8 cellular contexts compared by ENCODE assay signal in the genomic region with DNA sequence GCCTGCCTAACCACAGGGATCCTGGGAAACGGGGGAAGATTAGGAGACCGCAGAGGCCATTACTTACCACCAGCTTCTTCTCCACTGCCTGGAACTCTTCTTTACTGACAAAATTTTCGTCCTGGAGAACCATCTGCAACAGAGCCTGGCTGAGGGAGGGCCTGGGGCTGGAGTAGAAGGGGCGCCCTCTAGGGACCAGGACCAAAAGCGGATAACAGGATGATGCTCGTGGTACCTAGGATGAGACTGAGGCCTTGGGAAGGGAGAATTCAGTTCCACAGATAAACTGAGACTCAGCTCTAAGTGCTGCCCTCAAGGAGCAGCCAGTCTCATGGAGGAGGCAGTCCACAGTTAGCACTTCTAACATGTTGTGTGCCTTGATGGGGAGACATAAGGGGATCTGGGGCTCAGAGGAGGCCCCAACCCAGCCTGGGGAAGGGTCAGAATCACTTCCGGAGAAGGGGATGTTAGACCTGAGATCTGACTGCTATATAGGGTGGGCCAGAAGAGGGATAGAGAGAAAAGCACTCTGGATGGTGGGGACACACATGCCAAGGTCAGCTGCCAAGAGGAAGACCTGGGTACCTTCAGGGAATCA. TPM values are rescaled to one million over a fixed set of nuclear protein-coding genes. Genes with fewer than 3 reads are reported as not detected.
DNase-seq lines count a peak whose midpoint lies in the region; ATAC-seq and TF ChIP-seq lines count a peak whose summit lies in the region.

No MANE protein-coding gene starts in this region.

- H3K27me3 Mint-ChIP-seq in CD4-positive, alpha-beta T cell: no peaks in the 10 kb centered on the region

- DNase-seq in CD4-positive, alpha-beta T cell: no peak
- DNase-seq in HCT116 (ENCODE audit: low read depth, low spot score) (peak; percentile 19), iPS-NIHi11 (ENCODE audit: low spot score) (peak; percentile 76), middle frontal gyrus (ENCODE audit: extremely low spot score, low spot score) (no peak), DMS114 treated with DMSO at 0.1 percent for 48 hours (lab: John Stamatoyannopoulos, UW; ENCODE audit: unreplicated experiment) (no peak)

- H2AFZ ChIP-seq in HCT116 (ENCODE audit: low read depth, low read length, poor library complexity, severe bottlenecking): no peak overlapping the region

- no peaks in the 10 kb centered on the region for H3K36me3 ChIP-seq in HCT116 (ENCODE audit: control insufficient read depth in 1 of 2, insufficient read depth in 2 of 2, low read length in 2 of 2)

- ATAC-seq in CD4-positive, alpha-beta T cell (ENCODE audit: poor library complexity): no peak
- ATAC-seq in HCT116: peak; percentile 40
- no peak for ATAC-seq in HG02642 (IDR thresholded peaks at IDR 0.05; ENCODE audit: poor library complexity, unreplicated experiment)
- ATAC-seq in HG02678 (IDR thresholded peaks at IDR 0.05; ENCODE audit: unreplicated experiment): no peak

- peak overlapping the region; percentile 74 for H3K27ac ChIP-seq in CD4-positive, alpha-beta T cell (ENCODE audit: low read depth, low read length)
- H3K27ac ChIP-seq in HCT116 (ENCODE audit: low read depth, low read length): peak overlapping the region; percentile 92; the same call in 1 of the 2 replicates
- H3K27ac ChIP-seq in VCaP: peak overlapping the region; percentile 76

- H3K4me1 Mint-ChIP-seq in CD4-positive, alpha-beta T cell (ENCODE audit: low read depth): peaks cover 31% of the 10 kb centered on the region

- no peak overlapping the region for H3K9ac ChIP-seq in HCT116 (ENCODE audit: low read length)

- POLR2A ChIA-PET in CD4-positive, alpha-beta T cell (lab: Charles Lee): interaction anchor here (0.7 to 3.0 kb wide), 9 partner anchors 9 to 860 kb away, joined by 3 to 29 read pairs (median 11); partner anchors contain the start of genes ETF1, MATR3, MZB1 and PAIP2
- POLR2A ChIA-PET in HCT116 (lab: Charles Lee): interaction anchor here (1.0 kb wide), 1 partner anchor 109 kb away, joined by 3 read pairs; the partner anchor contains the start of gene MATR3

- H3K27me3 ChIP-seq in CD4-positive, alpha-beta T cell (ENCODE audit: control insufficient read depth, insufficient read depth, low read length): no peaks in the 10 kb centered on the region
- no peaks in the 10 kb centered on the region for H3K27me3 ChIP-seq in HCT116 (ENCODE audit: insufficient read depth, low read length)

- peak overlapping the region; percentile 92 for H3K4me3 Mint-ChIP-seq in CD4-positive, alpha-beta T cell

- H3K9me3 Mint-ChIP-seq in CD4-positive, alpha-beta T cell: no peaks in the 10 kb centered on the region

- H3K36me3 Mint-ChIP-seq in CD4-positive, alpha-beta T cell (ENCODE audit: low read depth): peaks cover 5% of the 10 kb centered on the region

- RAD21 ChIA-PET in HCT116 (lab: Charles Lee; ENCODE audit: low non-redundant PET in 1 of 2, low total read pairs in 2 of 2, uncharacterized antibody in 2 of 2, unreplicated experiment in 2 of 2): no interaction called here

- no peaks in the 10 kb centered on the region for H3K9me2 ChIP-seq in HCT116 (ENCODE audit: insufficient read depth)

- H3K27ac Mint-ChIP-seq in CD4-positive, alpha-beta T cell: peak overlapping the region; percentile 94

- CTCF ChIA-PET in CD4-positive, alpha-beta T cell (lab: Charles Lee): interaction anchor here (0.6 to 2.7 kb wide), 7 partner anchors 8 to 1050 kb away, joined by 3 to 14 read pairs (median 3); partner anchors contain the start of genes KDM3B, PAIP2 and PROB1
- CTCF ChIA-PET in HCT116 (lab: Charles Lee): interaction anchor here (0.9 to 1.8 kb wide), 5 partner anchors 10 to 117 kb away, joined by 3 to 10 read pairs (median 3); no protein-coding TSS in a partner anchor

- no peaks in the 10 kb centered on the region for H3K79me2 ChIP-seq in HCT116 (ENCODE audit: insufficient read depth, low read length)

- TF ChIP-seq RAD21 in HCT116 (IDR thresholded peaks at IDR 0.05; ENCODE audit: low read depth): peak; percentile 53

- peaks cover 11 to 24% of the 10 kb centered on the region in 2 experiments for H3K4me1 ChIP-seq in HCT116 (ENCODE audit: control insufficient read depth in 1 of 2, insufficient read depth in 2 of 2, low read length in 2 of 2)

- intact Hi-C loops in CD4-positive, alpha-beta T cell (cut with DNase I, micrococcal nuclease): loop anchor here in 1 of 2 experiments (2.0 to 10.0 kb wide), 8 partner anchors 60 to 1068 kb away; partner anchors contain the start of genes CDC25C, CYSTM1, EGR1 and FAM53C
- intact Hi-C loops in HCT116 (cut with micrococcal nuclease): no loop called here

- peak overlapping the region in 1 of 2 experiments; percentile 49; a peak in 2 of 4 replicates for H3K4me3 ChIP-seq in HCT116 (replicated peaks in 1 of 2; ENCODE audit: low read depth in 1 of 2, low read length in 2 of 2)

- BruUV-seq in HCT116 (replicated peaks; lab: Mats Ljungman, UMichigan): no TSS peak

- peak overlapping the region; percentile 70 for H3K4me2 ChIP-seq in HCT116 (ENCODE audit: low read length)

- no peaks in the 10 kb centered on the region for H4K20me1 ChIP-seq in HCT116 (ENCODE audit: insufficient read depth)

- no peak for TF ChIP-seq POLR2A in HCT116 (IDR thresholded peaks at IDR 0.05; ENCODE audit: borderline replicate concordance, extremely low read depth, insufficient read depth, insufficient read length)

- TF ChIP-seq CTCF in CD4-positive, alpha-beta T cell (IDR thresholded peaks at IDR 0.05): peak; percentile 29
- TF ChIP-seq CTCF in HCT116 (IDR thresholded peaks at IDR 0.05 in 2 of 3, conservative IDR thresholded peaks at IDR 0.05 in 1 of 3; ENCODE audit: borderline replicate concordance in 1 of 3, insufficient read depth in 1 of 3, low read depth in 2 of 3, low read length in 2 of 3) (peak; percentile 38 to 82 (median 81); a peak in 5 of 6 replicates), VCaP (conservative IDR thresholded peaks at IDR 0.05) (peak; percentile 72)

- H3K9me3 ChIP-seq in CD4-positive, alpha-beta T cell (ENCODE audit: control insufficient read depth, low read length): no peaks in the 10 kb centered on the region
- H3K9me3 ChIP-seq in HCT116 (ENCODE audit: control insufficient read depth in 1 of 2, insufficient read depth in 1 of 2, low read depth in 1 of 2, low read length in 2 of 2): no peaks in the 10 kb centered on the region

TF ChIP-seq in HCT116, 20 proteins besides CTCF, POLR2A, EP300 and RAD21:
- TF ChIP-seq EGR1 (IDR thresholded peaks at IDR 0.05; ENCODE audit: low read depth) (no peak), JUND (IDR thresholded peaks at IDR 0.05) (no peak), CEBPB (IDR thresholded peaks at IDR 0.05; ENCODE audit: low read depth) (no peak), SP1 (IDR thresholded peaks at IDR 0.05; ENCODE audit: low read depth) (no peak), YY1 (IDR thresholded peaks at IDR 0.05; ENCODE audit: extremely low read depth, insufficient replicate concordance, low read depth, low read length) (peak; percentile 9), CBX3 (IDR thresholded peaks at IDR 0.05; ENCODE audit: low read depth) (peak; percentile 29; the same call in 1 of the 2 replicates)
TF ChIP-seq in HCT116: peak in this region for 2.

RNA-seq across cellular contexts. Expression of gene SPATA24, which starts 1.2 kb away (rescaled TPM):
- total RNA-seq in CD4-positive, alpha-beta T cell: 1 to 10 TPM; 3.0 to 3.9 TPM
- total RNA-seq in HCT116 (2021; ENCODE audit: unreplicated experiment): 3.1 TPM
- 3.8 and 5.8 TPM in 2 replicates for polyA plus RNA-seq in HCT116 (2012)

RNA-seq across cellular contexts. Expression of gene PROB1, which starts 7.8 kb away (rescaled TPM):
- under 1 TPM; 0.25 to 0.41 TPM for total RNA-seq in CD4-positive, alpha-beta T cell
- 1.7 TPM for total RNA-seq in HCT116 (2021; ENCODE audit: unreplicated experiment)
- 1.4 and 1.7 TPM in 2 replicates for polyA plus RNA-seq in HCT116 (2012)

RNA-seq across cellular contexts. Expression of gene MZB1, which starts 12.9 kb away (rescaled TPM):
- total RNA-seq in CD4-positive, alpha-beta T cell: under 1 TPM; 0.42 to 0.63 TPM
- total RNA-seq in HCT116 (2021; ENCODE audit: unreplicated experiment): 0.81 TPM
- polyA plus RNA-seq in HCT116 (2012): not detected in 2 replicates

RNA-seq across cellular contexts. Expression of gene SLC23A1, which starts 19.6 kb away (rescaled TPM):
- not detected for total RNA-seq in CD4-positive, alpha-beta T cell
- total RNA-seq in HCT116 (2021; ENCODE audit: unreplicated experiment): not detected
- polyA plus RNA-seq in HCT116 (2012): 0.02 TPM in 1 of 2 replicates, not detected in the other

RNA-seq across cellular contexts. Expression of gene DNAJC18, which starts 36.7 kb away (rescaled TPM):
- total RNA-seq in CD4-positive, alpha-beta T cell: 1 to 10 TPM; 7.5 to 8.7 TPM
- 5.7 TPM for total RNA-seq in HCT116 (2021; ENCODE audit: unreplicated experiment)
- polyA plus RNA-seq in HCT116 (2012): 2.1 and 3.8 TPM in 2 replicates

Comparison
In these comparisons a context has a peak if more than half of its experiments do, and no peak if none do; other contexts are left out.
1. DNase-seq: peak in HCT116 (single experiment) and iPS-NIHi11 (single experiment); none in CD4-positive, alpha-beta T cell (0 of 10), middle frontal gyrus (single experiment) and DMS114 treated with DMSO at 0.1 percent for 48 hours (single experiment).
2. CTCF ChIP-seq: peak in every context shown above with its lines; median percentile 81 in HCT116; 72 in VCaP; 29 in CD4-positive, alpha-beta T cell.
3. Peak in every context shown above with its lines, with median percentiles within 50 percentile points of each other: H3K27ac ChIP-seq.